Comparison of ENCODE assay signal across 11 cellular contexts in the genomic region with DNA sequence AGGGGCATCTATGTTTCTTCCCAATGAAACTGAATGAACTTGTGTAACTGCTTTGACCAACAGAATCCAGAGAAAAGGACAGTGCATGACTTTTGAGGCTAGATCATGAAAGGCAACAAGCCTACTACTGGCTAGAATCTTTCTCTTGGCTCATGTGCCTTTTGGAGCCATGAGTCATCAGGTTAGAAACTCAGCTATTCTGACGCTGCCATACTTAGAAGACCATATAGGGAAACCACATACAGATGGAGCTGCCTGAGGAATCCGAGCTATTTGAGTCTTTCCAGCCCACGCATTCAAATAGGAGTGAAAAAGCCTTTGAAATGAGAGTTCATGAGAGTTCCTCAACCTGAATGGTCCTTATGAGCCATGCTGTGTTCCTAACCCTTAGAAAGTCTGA.
A peak's percentile ranks its signal among the peaks of the same experiment; 100 is the strongest.
DNase-seq lines count a peak whose midpoint lies in the region; ATAC-seq and TF ChIP-seq lines count a peak whose summit lies in the region.
"Had no signal": no experiment of that assay in that cellular context is flagged by ENCODE, and none has a peak within 500 bp of the region (broad histone marks: within the 10 kb centered on the region; RNA-seq: fewer than 3 reads in every experiment).

No MANE protein-coding gene starts in this region.

- TF ChIP-seq CTCF in OCI-LY3 (IDR thresholded peaks at IDR 0.05; ENCODE audit: low read depth, low read length) (no peak), epithelial cell of proximal tubule (conservative IDR thresholded peaks at IDR 0.05; ENCODE audit: low read depth, low read length) (no peak), osteoblast (IDR thresholded peaks at IDR 0.05; ENCODE audit: extremely low read depth, low read depth, low read length) (no peak)

- H3K4me1 ChIP-seq in GM23248 (ENCODE audit: insufficient read depth) (peaks cover 22% of the 10 kb centered on the region), OCI-LY3 (ENCODE audit: low read length) (peaks cover 22% of the 10 kb centered on the region), osteoblast (ENCODE audit: insufficient read depth, low read length) (peaks cover 23% of the 10 kb centered on the region)

- 0 out of 2 replicates have a peak, but pooled peaks cover 18% of the 10 kb centered on the region for H3F3A ChIP-seq in GM23248 (ENCODE audit: insufficient read depth)

- H3K27me3 ChIP-seq in GM23248 (replicated peaks; ENCODE audit: insufficient read depth) (no peaks in the 10 kb centered on the region), OCI-LY3 (ENCODE audit: low read depth, low read length) (no peaks in the 10 kb centered on the region), osteoblast (ENCODE audit: insufficient read depth, low read length) (no peaks in the 10 kb centered on the region)

- 0 out of 2 replicates have a peak overlapping the region, but pooled peaks have one; percentile 22 for H3K4me3 ChIP-seq in GM23248
- peak overlapping the region; percentile 17; the same call in 1 of the 2 replicates for H3K4me3 ChIP-seq in OCI-LY3 (ENCODE audit: low read length)
- no peak overlapping the region for H3K4me3 ChIP-seq in epithelial cell of proximal tubule (ENCODE audit: low read depth, low read length)
- H3K4me3 ChIP-seq in osteoblast (ENCODE audit: insufficient read depth, low read length), result no peak overlapping the region

- WGBS in GM23248 (ENCODE audit: low coverage in 1 of 2, low lambda C conversion rate in 2 of 2, missing lambda C conversion rate in 2 of 2), 2 experiments, result 0 to 1% methylated on average over 3 of the region's 3 CpGs

- peak overlapping the region; percentile 66 for H3K4me2 ChIP-seq in GM23248 (ENCODE audit: unreplicated experiment)
- peak overlapping the region; percentile 49 for H3K4me2 ChIP-seq in OCI-LY3 (ENCODE audit: low read length)
- peak overlapping the region; percentile 53 for H3K4me2 ChIP-seq in osteoblast (ENCODE audit: insufficient read depth, low read length)

- intact Hi-C loops in Right ventricle myocardium superior (cut with DNase I), result no loop called here

- in situ Hi-C loops in GM23248 (cut with MboI), result no loop called here
- in situ Hi-C loops in KBM-7 (cut with MboI; ENCODE audit: low pct_unique_long_range_greater_than_20kb, low sequenced_read_pairs), result no loop called here

- H2AFZ ChIP-seq in GM23248 (peak overlapping the region; percentile 28; the same call in 1 of the 2 replicates), OCI-LY3 (ENCODE audit: low read depth, low read length) (0 out of 2 replicates have a peak overlapping the region, but pooled peaks have one; percentile 9), osteoblast (ENCODE audit: low read length) (no peak overlapping the region)

- no peak for ATAC-seq in Right ventricle myocardium superior (ENCODE audit: poor library complexity)
- ATAC-seq in GM19023 (IDR thresholded peaks at IDR 0.05; ENCODE audit: unreplicated experiment), result no peak
- no peak for ATAC-seq in HG03457 (IDR thresholded peaks at IDR 0.05; ENCODE audit: unreplicated experiment)
- ATAC-seq: activated CD8-positive, alpha-beta T cell treated with anti-CD3 and anti-CD28 coated beads for 36 hours; left lobe of liver had no signal

- H3K27ac ChIP-seq in GM23248 (peak overlapping the region; percentile 70), OCI-LY3 (ENCODE audit: low read length) (peak overlapping the region; percentile 5; the same call in 1 of the 2 replicates), osteoblast (ENCODE audit: low read depth, low read length) (peak overlapping the region; percentile 92)

- H3K9me3 ChIP-seq in GM23248 (ENCODE audit: low read depth), result no peaks in the 10 kb centered on the region
- no peaks in the 10 kb centered on the region for H3K9me3 ChIP-seq in OCI-LY3 (ENCODE audit: insufficient read depth, low read length)
- H3K9me3 ChIP-seq in osteoblast (ENCODE audit: low read depth, low read length), result no peaks in the 10 kb centered on the region

- H3K9ac ChIP-seq in GM23248 (no peak overlapping the region), OCI-LY3 (ENCODE audit: low read length) (peak overlapping the region; percentile 3; the same call in 1 of the 2 replicates)

- H3K9me2 ChIP-seq in GM23248 (ENCODE audit: insufficient read depth), result no peaks in the 10 kb centered on the region

- no peaks in the 10 kb centered on the region for H4K20me1 ChIP-seq in GM23248 (ENCODE audit: insufficient read depth)
- no peaks in the 10 kb centered on the region for H4K20me1 ChIP-seq in OCI-LY3 (ENCODE audit: insufficient read depth, low read length)
- H4K20me1 ChIP-seq in osteoblast (ENCODE audit: insufficient read depth, low read length), result no peaks in the 10 kb centered on the region

- H3K36me3 ChIP-seq in GM23248 (ENCODE audit: low read depth) (no peaks in the 10 kb centered on the region), OCI-LY3 (replicated peaks; ENCODE audit: low read depth, low read length) (no peaks in the 10 kb centered on the region), osteoblast (ENCODE audit: insufficient read depth, low read length) (no peaks in the 10 kb centered on the region)

- DNase-seq in GM23248 (peak; percentile 93), epithelial cell of proximal tubule (ENCODE audit: low read depth) (peak; percentile 85), osteoblast (ENCODE audit: insufficient read length, low spot score, missing footprints) (peak; percentile 80), KBM-7 (no peak), Right ventricle myocardium superior (no peak)
- DNase-seq: activated CD8-positive, alpha-beta T cell treated with anti-CD3 and anti-CD28 coated beads for 36 hours; caudate nucleus had no signal

- H3K79me2 ChIP-seq in GM23248 (ENCODE audit: insufficient read depth) (no peaks in the 10 kb centered on the region), OCI-LY3 (ENCODE audit: low read length) (no peaks in the 10 kb centered on the region), osteoblast (ENCODE audit: insufficient read depth, low read length) (no peaks in the 10 kb centered on the region)

Comparison
In these comparisons a context has a peak if more than half of its experiments do, and no peak if none do; other contexts are left out.
1. DNase-seq: peak in GM23248 (single experiment), epithelial cell of proximal tubule (single experiment) and osteoblast (single experiment); none in KBM-7 (single experiment) and Right ventricle myocardium superior (single experiment).
2. H3K27ac ChIP-seq: peak in every context shown above with its lines; median percentile 92 in osteoblast; 70 in GM23248; 5 in OCI-LY3.
3. H3K4me3 ChIP-seq: peak in GM23248 (single experiment) and OCI-LY3 (single experiment); none in epithelial cell of proximal tubule (single experiment) and osteoblast (single experiment).
4. Peak in every context shown above with its lines, with median percentiles within 50 percentile points of each other: H3K4me2 ChIP-seq.